In the genomic region with DNA sequence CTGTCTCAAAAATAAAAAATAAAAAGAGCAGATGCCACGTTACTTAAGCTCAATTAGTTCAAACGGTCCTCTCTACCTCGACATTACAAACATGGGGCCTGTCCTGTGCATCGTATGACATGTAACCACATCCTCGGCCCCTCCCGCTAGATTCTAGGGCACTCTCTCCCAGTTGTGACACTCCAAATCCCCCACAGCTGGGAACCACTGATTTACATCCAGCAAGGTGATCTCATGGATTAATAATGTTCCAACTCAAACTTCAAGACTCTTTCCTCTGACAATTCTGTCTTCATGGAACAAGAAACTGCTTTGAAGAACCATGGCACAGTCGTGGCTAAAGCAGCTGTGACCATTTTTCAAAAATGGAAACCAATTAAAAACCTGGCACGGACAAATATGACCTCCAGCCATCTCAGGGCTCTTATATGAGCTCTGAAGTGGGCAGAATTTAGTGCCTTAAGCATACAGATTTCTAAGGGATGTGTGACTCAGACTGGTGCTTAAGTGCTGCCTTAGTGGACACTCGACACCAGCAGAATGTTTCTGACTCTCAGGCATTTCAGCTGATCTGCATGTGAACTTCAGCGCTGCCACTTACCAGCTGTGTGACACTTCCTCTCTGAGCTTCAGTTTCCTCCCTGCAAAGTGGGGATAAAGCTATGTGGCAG, we compare ENCODE assay signal across 9 cellular contexts. TPM values are rescaled to one million over a fixed set of nuclear protein-coding genes. Genes with fewer than 3 reads are reported as not detected.
DNase-seq lines count a peak whose midpoint lies in the region; ATAC-seq and TF ChIP-seq lines count a peak whose summit lies in the region.
"Had no signal": no experiment of that assay in that cellular context is flagged by ENCODE, and none has a peak within 500 bp of the region (broad histone marks: within the 10 kb centered on the region; RNA-seq: fewer than 3 reads in every experiment).

No MANE protein-coding gene starts in this region.

- H3K18ac ChIP-seq in H9 (ENCODE audit: insufficient read length, low read depth, low read length), result no peak overlapping the region

- H3K4me1 ChIP-seq in H9 (ENCODE audit: insufficient read depth, low read length) (peaks cover 7% of the 10 kb centered on the region), rectal smooth muscle tissue (ENCODE audit: control insufficient read depth, insufficient read depth, low read length) (peaks cover 3% of the 10 kb centered on the region)

- no peaks in the 10 kb centered on the region; the same call in 1 of the 2 replicates for H3K27me3 Mint-ChIP-seq in H9 (ENCODE audit: low read depth)
- peaks cover 31% of the 10 kb centered on the region for H3K27me3 Mint-ChIP-seq in activated T-helper 17 cell treated with anti-CD3 and anti-CD28 coated beads, Interleukin-2, amount 50 U/mL, for 72 hours

- no peak overlapping the region for H2BK5ac ChIP-seq in H9 (ENCODE audit: insufficient read length, low read length)

- H3K4me3 Mint-ChIP-seq in H9, result no peak overlapping the region
- no peak overlapping the region for H3K4me3 Mint-ChIP-seq in activated T-helper 17 cell treated with anti-CD3 and anti-CD28 coated beads, Interleukin-2, amount 50 U/mL, for 72 hours
- H3K4me3 Mint-ChIP-seq: activated B cell treated with CpG ODN at 0.5 μM for 24 hours had no signal

- no peak overlapping the region for H2AK5ac ChIP-seq in H9 (ENCODE audit: insufficient read length, low read length)

- H3K4me2 ChIP-seq in H9 (ENCODE audit: insufficient read depth, insufficient read length, low read length), result no peak overlapping the region

- no peak overlapping the region for H3K56ac ChIP-seq in H9 (ENCODE audit: insufficient read length, low read depth, low read length)

- TF ChIP-seq CTCF in H9 (conservative IDR thresholded peaks at IDR 0.05) (no peak), choroid plexus epithelial cell (conservative IDR thresholded peaks at IDR 0.05; ENCODE audit: low read depth, low read length) (no peak)

- no peaks in the 10 kb centered on the region for H3K9me3 ChIP-seq in H9 (ENCODE audit: control insufficient read depth, low read depth, low read length)

- no peak overlapping the region for H4K8ac ChIP-seq in H9 (replicated peaks; ENCODE audit: insufficient read length, low read depth, low read length)

- no peak overlapping the region for H2BK20ac ChIP-seq in H9 (ENCODE audit: low read depth, low read length, poor library complexity, severe bottlenecking)

- H3K9ac ChIP-seq in H9 (ENCODE audit: extremely low read depth, insufficient read length, low read length) (no peak overlapping the region), rectal smooth muscle tissue (ENCODE audit: low read length) (no peak overlapping the region)

- H3K27ac ChIP-seq in H9 (ENCODE audit: insufficient read length, low read depth, low read length) (no peak overlapping the region), rectal smooth muscle tissue (ENCODE audit: low read depth, low read length) (peak overlapping the region; percentile 43)

- H3K4me3 ChIP-seq in choroid plexus epithelial cell (ENCODE audit: low read depth, low read length), result no peak overlapping the region
- H3K4me3 ChIP-seq in rectal smooth muscle tissue (ENCODE audit: low read length), result no peak overlapping the region

- no peak overlapping the region for H3K14ac ChIP-seq in H9 (ENCODE audit: insufficient read depth, low read length)

- no peaks in the 10 kb centered on the region for H3K36me3 ChIP-seq in rectal smooth muscle tissue (ENCODE audit: control insufficient read depth, insufficient read depth, low read length)

- peak overlapping the region in 1 of 3 experiments; percentile 28; a peak in 1 of 7 replicates for H3K27ac Mint-ChIP-seq in H9
- H3K27ac Mint-ChIP-seq in activated T-helper 17 cell treated with anti-CD3 and anti-CD28 coated beads, Interleukin-2, amount 50 U/mL, for 72 hours, result no peak overlapping the region
- H3K27ac Mint-ChIP-seq: activated B cell treated with CpG ODN at 0.5 μM for 24 hours had no signal

- no peaks in the 10 kb centered on the region for H3K23me2 ChIP-seq in H9 (ENCODE audit: insufficient read length, low read depth, low read length, poor library complexity, severe bottlenecking)

- no peak overlapping the region for H3T11ph ChIP-seq in H9 (ENCODE audit: low read length)

- no peaks in the 10 kb centered on the region for H4K20me1 ChIP-seq in H9 (ENCODE audit: control insufficient read depth, insufficient read depth, insufficient read length)

- H4K5ac ChIP-seq in H9 (ENCODE audit: insufficient read length, low read depth, low read length), result no peak overlapping the region

- H3K4ac ChIP-seq in H9 (ENCODE audit: low read depth, low read length), result no peak overlapping the region

- no peak overlapping the region for H2AFZ ChIP-seq in H9 (ENCODE audit: low read length)

- H2BK120ac ChIP-seq in H9 (ENCODE audit: low read depth, low read length, poor library complexity, severe bottlenecking), result no peak overlapping the region

- ATAC-seq in activated T-helper 17 cell treated with anti-CD3 and anti-CD28 coated beads, Interleukin-2, amount 50 U/mL, for 72 hours (replicated peaks), result no peak
- no peak for ATAC-seq in GM18873 (IDR thresholded peaks at IDR 0.05; ENCODE audit: low FRiP score, unreplicated experiment)

- peak; percentile 61 for DNase-seq in H9
- DNase-seq in NCI-H345 (lab: John Stamatoyannopoulos, UW), result peak; percentile 70
- peak; percentile 76 for DNase-seq in choroid plexus epithelial cell (ENCODE audit: low read depth)
- DNase-seq in cerebellar cortex (ENCODE audit: low spot score), result no peak
- DNase-seq in OCI-M2 (lab: John Stamatoyannopoulos, UW; ENCODE audit: unreplicated experiment), result no peak
- DNase-seq: activated B cell treated with CpG ODN at 0.5 μM for 24 hours had no signal

- no peak overlapping the region for H2BK12ac ChIP-seq in H9 (ENCODE audit: insufficient read length, low read depth, low read length)

- H3K79me1 ChIP-seq in H9 (ENCODE audit: insufficient read depth, low read depth, low read length, poor library complexity, severe bottlenecking), result no peaks in the 10 kb centered on the region

- H3K23ac ChIP-seq in H9 (ENCODE audit: insufficient read length, low read depth, low read length), result no peak overlapping the region

- no peaks in the 10 kb centered on the region for H3K36me3 Mint-ChIP-seq in H9 (ENCODE audit: insufficient read depth in 1 of 3, low read depth in 3 of 3)
- H3K36me3 Mint-ChIP-seq in activated T-helper 17 cell treated with anti-CD3 and anti-CD28 coated beads, Interleukin-2, amount 50 U/mL, for 72 hours (ENCODE audit: low read depth), result no peaks in the 10 kb centered on the region

- H2BK15ac ChIP-seq in H9 (ENCODE audit: low read depth, low read length), result no peak overlapping the region

- no CpG with 5 or more reads among the region's 10 CpGs for WGBS in H9 (ENCODE audit: extremely low coverage, insufficient read length, low lambda C conversion rate)

- H4K91ac ChIP-seq in H9 (ENCODE audit: insufficient read length, low read depth, low read length), result no peak overlapping the region

- no peaks in the 10 kb centered on the region; the same call in 1 of the 2 replicates for H3K27me3 ChIP-seq in H9 (ENCODE audit: insufficient read depth, low read length)
- H3K27me3 ChIP-seq in rectal smooth muscle tissue (ENCODE audit: control insufficient read depth, insufficient read depth, low read length), result no peaks in the 10 kb centered on the region

- H3K79me2 ChIP-seq in H9 (ENCODE audit: insufficient read depth, low read length), result no peaks in the 10 kb centered on the region

- no peaks in the 10 kb centered on the region for H3K9me3 Mint-ChIP-seq in H9
- no peaks in the 10 kb centered on the region for H3K9me3 Mint-ChIP-seq in activated T-helper 17 cell treated with anti-CD3 and anti-CD28 coated beads, Interleukin-2, amount 50 U/mL, for 72 hours
- H3K9me3 Mint-ChIP-seq: activated B cell treated with CpG ODN at 0.5 μM for 24 hours had no signal

- H3K4me1 Mint-ChIP-seq in H9, result peaks cover 32 to 38% of the 10 kb centered on the region in 2 experiments
- no peaks in the 10 kb centered on the region for H3K4me1 Mint-ChIP-seq in activated T-helper 17 cell treated with anti-CD3 and anti-CD28 coated beads, Interleukin-2, amount 50 U/mL, for 72 hours

RNA-seq across cellular contexts. Expression of a gene that starts 31.7 kb away (rescaled TPM):
- total RNA-seq in H9 (2021), result 11.0 and 12.6 TPM in 2 replicates
- total RNA-seq in activated T-helper 17 cell treated with anti-CD3 and anti-CD28 coated beads, Interleukin-2, amount 50 U/mL, for 72 hours, result under 1 TPM; 0.17 to 0.19 TPM
- total RNA-seq: activated B cell treated with CpG ODN at 0.5 μM for 24 hours had no signal

Comparison
In these comparisons a context has a peak if more than half of its experiments do, and no peak if none do; other contexts are left out.
1. DNase-seq: peak in H9 (single experiment), NCI-H345 (single experiment) and choroid plexus epithelial cell (single experiment); none in cerebellar cortex (single experiment) and OCI-M2 (single experiment).
2. RNA of a gene that starts 31.7 kb away (total RNA-seq): 11.0 to 12.6 TPM in H9; 0.17 to 0.19 TPM in activated T-helper 17 cell treated with anti-CD3 and anti-CD28 coated beads, Interleukin-2, amount 50 U/mL, for 72 hours; every median in the first group is over 10 times any median in the second.